ENCODE assay signal across 15 cellular contexts in genomic region chr14:104361921-104362681, GRCh38.
A peak's percentile ranks its signal among the peaks of the same experiment; 100 is the strongest.
DNase-seq lines count a peak whose midpoint lies in the region; ATAC-seq and TF ChIP-seq lines count a peak whose summit lies in the region.
"Had no signal": no experiment of that assay in that cellular context is flagged by ENCODE, and none has a peak within 500 bp of the region (broad histone marks: within the 10 kb centered on the region; RNA-seq: fewer than 3 reads in every experiment).

No MANE protein-coding gene starts in this region.

- TF ChIP-seq CTCF in heart right ventricle (IDR thresholded peaks at IDR 0.05): no peak
- TF ChIP-seq CTCF in WERI-Rb-1 (IDR thresholded peaks at IDR 0.05; ENCODE audit: low read depth, low read length): no peak
- TF ChIP-seq CTCF in left lung (IDR thresholded peaks at IDR 0.05): no peak
- no peak for TF ChIP-seq CTCF in spleen (IDR thresholded peaks at IDR 0.05 in 8 of 11, conservative IDR thresholded peaks at IDR 0.05 in 3 of 11)

- H3K9me3 ChIP-seq in heart right ventricle: peaks cover 0 to 13% (median 0%) of the 10 kb centered on the region in 11 donors
- peaks cover 2% of the 10 kb centered on the region for H3K9me3 ChIP-seq in WERI-Rb-1 (ENCODE audit: severe bottlenecking)
- H3K9me3 ChIP-seq in left lung: no peaks in the 10 kb centered on the region
- H3K9me3 ChIP-seq in spleen: peaks cover 0 to 7% (median 0%) of the 10 kb centered on the region in 8 donors

- H3K36me3 ChIP-seq in heart right ventricle: no peaks in the 10 kb centered on the region
- H3K36me3 ChIP-seq in WERI-Rb-1: no peaks in the 10 kb centered on the region
- H3K36me3 ChIP-seq in left lung: no peaks in the 10 kb centered on the region
- H3K36me3 ChIP-seq in spleen: no peaks in the 10 kb centered on the region

- peak; percentile 17 for DNase-seq in Right ventricle myocardium superior
- DNase-seq in heart right ventricle: no peak
- DNase-seq in WERI-Rb-1: peak; percentile 2
- peak; percentile 21 to 68 for DNase-seq in left lung
- peak; percentile 69 for DNase-seq in spleen
- no peak for DNase-seq in DMS153 (lab: John Stamatoyannopoulos, UW)
- no peak for DNase-seq in inferior parietal cortex (ENCODE audit: extremely low spot score)
- DNase-seq: GF-D8, NCI-H146, NCI-H2227 treated with DMSO at 0.1 percent for 48 hours, NCI-H526, OCI-M1 had no signal

- no peak for TF ChIP-seq POLR2A in spleen (IDR thresholded peaks at IDR 0.05)

- WGBS in heart right ventricle, 2 donors: 69 to 70% methylated on average over 20 of the region's 20 CpGs
- WGBS in spleen, 5 donors: 80 to 92% (median 81%) methylated on average over 16 to 20 of the region's 20 CpGs

- ATAC-seq in Right ventricle myocardium superior (ENCODE audit: poor library complexity): no peak
- ATAC-seq in heart right ventricle: no peak
- ATAC-seq in left lung: no peak
- ATAC-seq in HG03432 (IDR thresholded peaks at IDR 0.05; ENCODE audit: unreplicated experiment): no peak
- ATAC-seq: K562 had no signal

- peaks cover 0 to 29% (median 6%) of the 10 kb centered on the region in 7 donors for H3K27me3 ChIP-seq in heart right ventricle
- no peaks in the 10 kb centered on the region for H3K27me3 ChIP-seq in WERI-Rb-1 (ENCODE audit: insufficient read depth, low read depth, severe bottlenecking)
- H3K27me3 ChIP-seq in left lung: peaks cover 0 to 26% of the 10 kb centered on the region in 2 donors
- peaks cover 0 to 14% (median 0%) of the 10 kb centered on the region in 7 donors for H3K27me3 ChIP-seq in spleen (replicated peaks in 1 of 7)

- H3K4me1 ChIP-seq in heart right ventricle (no peaks in the 10 kb centered on the region), left lung (no peaks in the 10 kb centered on the region), spleen (peaks cover 0 to under 1% (median 0%) of the 10 kb centered on the region in 6 donors)

- intact Hi-C loops in Right ventricle myocardium superior (cut with DNase I): no loop called here
- intact Hi-C loops in heart right ventricle (cut with DNase I): no loop called here
- intact Hi-C loops in left lung (cut with DNase I): no loop called here
- intact Hi-C loops in spleen (cut with DNase I; ENCODE audit: low total_unique reads): no loop called here

- H3K27ac ChIP-seq in heart right ventricle (no peak overlapping the region), WERI-Rb-1 (no peak overlapping the region), left lung (no peak overlapping the region), spleen (no peak overlapping the region)
- H3K27ac ChIP-seq: HL-60 had no signal

- H3K4me3 ChIP-seq in heart right ventricle (no peak overlapping the region), WERI-Rb-1 (ENCODE audit: low read depth, low read length) (no peak overlapping the region), left lung (no peak overlapping the region), spleen (no peak overlapping the region)
- H3K4me3 ChIP-seq: K562 had no signal

Comparison
In these comparisons a context has a peak if more than half of its experiments do, and no peak if none do; other contexts are left out.
1. DNase-seq: peak in Right ventricle myocardium superior (single experiment), WERI-Rb-1 (single experiment), left lung (2 of 2) and spleen (single experiment); none in heart right ventricle (0 of 2), DMS153 (single experiment) and inferior parietal cortex (single experiment).